In the genomic region with DNA sequence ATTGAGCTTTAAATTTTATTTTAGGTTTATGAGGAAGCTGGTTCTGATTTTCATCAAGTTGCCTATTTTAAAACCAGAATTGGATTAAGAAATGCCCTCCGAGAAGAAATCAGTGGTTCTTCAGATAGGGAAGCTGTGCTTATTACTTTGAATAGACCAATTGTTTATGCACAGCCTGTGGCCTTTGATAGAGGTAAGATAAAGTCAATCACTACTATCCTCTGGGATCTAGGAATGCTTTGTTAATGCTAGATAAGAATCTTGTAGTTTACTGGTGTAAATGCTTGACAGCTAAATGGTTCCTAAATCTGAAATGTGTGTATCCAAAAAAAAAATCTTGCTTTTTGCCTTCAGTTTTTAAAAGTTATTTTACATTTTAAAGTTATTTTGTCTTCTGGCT, we compare ENCODE assay signal across 15 cellular contexts.
DNase-seq lines count a peak whose midpoint lies in the region; ATAC-seq, FAIRE-seq and TF ChIP-seq lines count a peak whose summit lies in the region.
"Had no signal": no experiment of that assay in that cellular context is flagged by ENCODE, and none has a peak within 500 bp of the region (broad histone marks: within the 10 kb centered on the region; RNA-seq: fewer than 3 reads in every experiment).

No MANE protein-coding gene starts in this region.

- in situ Hi-C loops in GM12878 (cut with MboI), result loop anchor here (10.0 kb wide), 1 partner anchor 269 kb away; no protein-coding TSS in a partner anchor

- no peak for TF ChIP-seq POLR2A in GM12878 (IDR thresholded peaks at IDR 0.05; ENCODE audit: low read depth, low read length)

- H3K9me3 ChIP-seq in A673 (ENCODE audit: low read depth, low read length, poor library complexity, severe bottlenecking) (no peaks in the 10 kb centered on the region), GM12878 (replicated peaks; ENCODE audit: control insufficient read depth, insufficient read depth, low read length) (no peaks in the 10 kb centered on the region)
- no peaks in the 10 kb centered on the region for H3K9me3 ChIP-seq in naive thymus-derived CD4-positive, alpha-beta T cell (ENCODE audit: control insufficient read depth in 2 of 3, low read length in 3 of 3)
- H3K9me3 ChIP-seq: BLaER1 treated with 17β-estradiol and CSF1 and Interleukin-3, amounts not matched to agents 10 nM and 100 nM had no signal

- no peaks in the 10 kb centered on the region for H3K27me3 Mint-ChIP-seq in naive thymus-derived CD4-positive, alpha-beta T cell
- H3K27me3 Mint-ChIP-seq: B cell had no signal

- no TSS peak for BruUV-seq in A673 (replicated peaks; lab: Mats Ljungman, UMichigan)
- no TSS peak for BruUV-seq in GM12878 (replicated peaks; lab: Mats Ljungman, UMichigan)

- intact Hi-C loops in A673 (cut with micrococcal nuclease; ENCODE audit: unreplicated experiment) (loop anchor here (5.0 kb wide), 1 partner anchor 404 kb away; no protein-coding TSS in a partner anchor), GM12878 (cut with micrococcal nuclease; ENCODE audit: unreplicated experiment) (no loop called here), left colon (cut with DNase I, micrococcal nuclease) (no loop called here)
- intact Hi-C loops in naive thymus-derived CD4-positive, alpha-beta T cell (cut with micrococcal nuclease), result loop anchor here in 1 of 2 donors (5.0 to 10.0 kb wide), 2 partner anchors 404 to 619 kb away; partner anchors contain the start of gene NUDT6

- H3K27ac ChIP-seq in A673 (ENCODE audit: low read depth, low read length, poor library complexity, severe bottlenecking) (no peak overlapping the region), GM12878 (ENCODE audit: control insufficient read depth, insufficient read depth) (no peak overlapping the region), mesendoderm (ENCODE audit: low read depth, low read length) (no peak overlapping the region)
- H3K27ac ChIP-seq in naive thymus-derived CD4-positive, alpha-beta T cell (ENCODE audit: low read depth, low read length), result no peak overlapping the region
- H3K27ac ChIP-seq: BLaER1 treated with 17β-estradiol and CSF1 and Interleukin-3, amounts not matched to agents 10 nM and 100 nM had no signal

- POLR2A ChIA-PET in A673 (lab: Charles Lee; ENCODE audit: low non-redundant PET), result no interaction called here
- POLR2A ChIA-PET in GM12878 (lab: Charles Lee), result interaction anchor here (0.6 kb wide), 1 partner anchor 16 kb away, joined by 7 read pairs; no protein-coding TSS in a partner anchor
- POLR2A ChIA-PET in naive thymus-derived CD4-positive, alpha-beta T cell (lab: Charles Lee), result no interaction called here

- H3K79me1 ChIP-seq in mesendoderm (ENCODE audit: low read length), result no peaks in the 10 kb centered on the region

- no peak overlapping the region for H3K18ac ChIP-seq in mesendoderm (ENCODE audit: low read length)

- DNase-seq in A673 (ENCODE audit: low spot score), result peak; percentile 12
- DNase-seq in COLO829 (ENCODE audit: low spot score), result peak; percentile 29
- no peak for DNase-seq in GM12878 (ENCODE audit: low read depth, low spot score)
- DNase-seq in mesendoderm, result peak; percentile 77
- no peak for DNase-seq in NCI-H345 treated with DMSO at 0.1 percent for 48 hours (lab: John Stamatoyannopoulos, UW; ENCODE audit: unreplicated experiment)
- no peak for DNase-seq in left colon
- no peak for DNase-seq in naive thymus-derived CD4-positive, alpha-beta T cell
- DNase-seq: 8988T, DMS79 treated with DMSO at 0.1 percent for 48 hours, GF-D8, H9 had no signal

- ATAC-seq in GM12878 (no peak), left colon (no peak)
- no peak for ATAC-seq in naive thymus-derived CD4-positive, alpha-beta T cell

- peaks cover 0 to 45% (median 16%) of the 10 kb centered on the region in 5 donors for H3K36me3 Mint-ChIP-seq in naive thymus-derived CD4-positive, alpha-beta T cell

- H2BK120ac ChIP-seq in mesendoderm (ENCODE audit: low read depth, low read length), result no peak overlapping the region

- 93% methylated on average over 1 of the region's 1 CpG for WGBS in GM12878 (ENCODE audit: insufficient coverage, insufficient replicate concordance, low lambda C conversion rate, missing lambda C conversion rate)
- no CpG with 5 or more reads among the region's 1 CpG for WGBS in mesendoderm (ENCODE audit: extremely low coverage, insufficient coverage, low lambda C conversion rate)

- no peak overlapping the region for H3K23ac ChIP-seq in mesendoderm (ENCODE audit: low read length)

- H4K20me1 ChIP-seq in GM12878 (ENCODE audit: control insufficient read depth, insufficient read depth), result no peaks in the 10 kb centered on the region
- H4K20me1 ChIP-seq: BLaER1 treated with 17β-estradiol and CSF1 and Interleukin-3, amounts not matched to agents 10 nM and 100 nM had no signal

- no peak overlapping the region for H3K56ac ChIP-seq in mesendoderm (ENCODE audit: low read length)

- H4K8ac ChIP-seq in mesendoderm (ENCODE audit: low read depth, low read length), result no peak overlapping the region

- H2BK15ac ChIP-seq in mesendoderm (replicated peaks; ENCODE audit: low read depth), result no peak overlapping the region

- peak overlapping the region in 1 of 9 donors; percentile 47 for H3K27ac Mint-ChIP-seq in naive thymus-derived CD4-positive, alpha-beta T cell
- H3K27ac Mint-ChIP-seq: B cell, H9 had no signal

- peaks cover 0 to 2% (median 0%) of the 10 kb centered on the region in 7 donors for H3K4me1 Mint-ChIP-seq in naive thymus-derived CD4-positive, alpha-beta T cell
- H3K4me1 Mint-ChIP-seq: B cell, H9 had no signal

- no peaks in the 10 kb centered on the region for H3K9me3 Mint-ChIP-seq in naive thymus-derived CD4-positive, alpha-beta T cell
- H3K9me3 Mint-ChIP-seq: H9 had no signal

- H3K4me1 ChIP-seq in A673 (ENCODE audit: insufficient read depth, low read length, poor library complexity, severe bottlenecking) (no peaks in the 10 kb centered on the region), GM12878 (ENCODE audit: control insufficient read depth, insufficient read depth, low read length) (no peaks in the 10 kb centered on the region), mesendoderm (ENCODE audit: control insufficient read depth, low read depth, low read length) (no peaks in the 10 kb centered on the region)
- H3K4me1 ChIP-seq in naive thymus-derived CD4-positive, alpha-beta T cell (ENCODE audit: control insufficient read depth in 2 of 2, insufficient read depth in 2 of 2, low read length in 2 of 2), result no peaks in the 10 kb centered on the region
- H3K4me1 ChIP-seq: BLaER1 treated with 17β-estradiol and CSF1 and Interleukin-3, amounts not matched to agents 10 nM and 100 nM had no signal

- H3K36me3 ChIP-seq in A673 (ENCODE audit: insufficient read depth, low read length, poor library complexity, severe bottlenecking), result no peaks in the 10 kb centered on the region
- H3K36me3 ChIP-seq in GM12878 (ENCODE audit: control insufficient read depth in 2 of 2, insufficient read depth in 2 of 2, low read length in 1 of 2), result no peaks in the 10 kb centered on the region; a peak in 1 of 4 replicates
- H3K36me3 ChIP-seq in mesendoderm (ENCODE audit: control insufficient read depth, insufficient read depth, low read length), result no peaks in the 10 kb centered on the region
- peaks cover 4 to 32% (median 10%) of the 10 kb centered on the region in 3 experiments for H3K36me3 ChIP-seq in naive thymus-derived CD4-positive, alpha-beta T cell (ENCODE audit: control insufficient read depth in 2 of 3, insufficient read depth in 3 of 3, low read length in 3 of 3)

- CTCF ChIA-PET in A673 (lab: Charles Lee) (no interaction called here), GM12878 (lab: Yijun Ruan, JAX) (no interaction called here)
- CTCF ChIA-PET in naive thymus-derived CD4-positive, alpha-beta T cell (lab: Charles Lee), result no interaction called here

- H3K4me2 ChIP-seq in GM12878 (ENCODE audit: control insufficient read depth, insufficient read depth) (no peak overlapping the region), mesendoderm (ENCODE audit: low read length) (no peak overlapping the region)
- H3K4me2 ChIP-seq: BLaER1 treated with 17β-estradiol and CSF1 and Interleukin-3, amounts not matched to agents 10 nM and 100 nM had no signal

- FAIRE-seq in GM12878 (lab: Jason Lieb, UNC), result peak; percentile 35
- FAIRE-seq: GM19239, H1 had no signal

- TF ChIP-seq RAD21 in GM12878 (IDR thresholded peaks at IDR 0.05; ENCODE audit: insufficient read depth, low read depth, low read length), result no peak

- H3K4me3 Mint-ChIP-seq in naive thymus-derived CD4-positive, alpha-beta T cell, result no peak overlapping the region
- H3K4me3 Mint-ChIP-seq: B cell, H9 had no signal

- RAD21 ChIA-PET in GM12878 (lab: Charles Lee; ENCODE audit: unreplicated experiment), result no interaction called here

- H3K4me3 ChIP-seq in A673 (ENCODE audit: low read depth, low read length, poor library complexity, severe bottlenecking), result no peak overlapping the region
- H3K4me3 ChIP-seq in GM12878, result no peak overlapping the region
- H3K4me3 ChIP-seq in mesendoderm (ENCODE audit: low read length), result no peak overlapping the region
- no peak overlapping the region for H3K4me3 ChIP-seq in naive thymus-derived CD4-positive, alpha-beta T cell (ENCODE audit: low read length)
- H3K4me3 ChIP-seq: BLaER1 treated with 17β-estradiol and CSF1 and Interleukin-3, amounts not matched to agents 10 nM and 100 nM had no signal

- H2BK5ac ChIP-seq in mesendoderm (ENCODE audit: low read length), result no peak overlapping the region

- no peak for TF ChIP-seq EP300 in GM12878 (IDR thresholded peaks at IDR 0.05; ENCODE audit: borderline replicate concordance in 1 of 2, control insufficient read depth in 1 of 2, low read depth in 2 of 2, low read length in 2 of 2)

- SMC1A ChIA-PET in GM12878 (lab: Charles Lee; ENCODE audit: uncharacterized antibody, unreplicated experiment), result interaction anchor here (0.6 to 0.7 kb wide), 2 partner anchors 15 to 208 kb away, joined by 3 read pairs; no protein-coding TSS in a partner anchor

- TF ChIP-seq CTCF in A673 (conservative IDR thresholded peaks at IDR 0.05; ENCODE audit: low read depth, low read length), result no peak
- no peak for TF ChIP-seq CTCF in GM12878 (IDR thresholded peaks at IDR 0.05 in 2 of 3, conservative IDR thresholded peaks at IDR 0.05 in 1 of 3; ENCODE audit: control insufficient read depth in 2 of 3, extremely low read depth in 1 of 3, insufficient read depth in 1 of 3, low read depth in 3 of 3, low read length in 3 of 3)

- no peak overlapping the region for H3K4ac ChIP-seq in mesendoderm (ENCODE audit: low read depth, low read length)

- H4K5ac ChIP-seq in mesendoderm (ENCODE audit: low read length), result no peak overlapping the region

- no peaks in the 10 kb centered on the region for H3K27me3 ChIP-seq in A673 (replicated peaks; ENCODE audit: insufficient read depth, low read depth, low read length, poor library complexity)
- no peaks in the 10 kb centered on the region for H3K27me3 ChIP-seq in GM12878 (replicated peaks in 1 of 2; ENCODE audit: control insufficient read depth in 2 of 2, insufficient read depth in 2 of 2, low read length in 1 of 2)
- no peaks in the 10 kb centered on the region for H3K27me3 ChIP-seq in mesendoderm (ENCODE audit: insufficient read depth, low read length, poor library complexity)
- no peaks in the 10 kb centered on the region for H3K27me3 ChIP-seq in naive thymus-derived CD4-positive, alpha-beta T cell (ENCODE audit: control insufficient read depth in 2 of 2, insufficient read depth in 2 of 2, low read length in 2 of 2)
- H3K27me3 ChIP-seq: BLaER1 treated with 17β-estradiol and CSF1 and Interleukin-3, amounts not matched to agents 10 nM and 100 nM had no signal

- H3K79me2 ChIP-seq in GM12878 (ENCODE audit: control insufficient read depth, insufficient read depth, low read length) (no peaks in the 10 kb centered on the region), mesendoderm (ENCODE audit: control insufficient read depth, insufficient read depth, low read length) (no peaks in the 10 kb centered on the region)

- H3K9ac ChIP-seq in GM12878 (ENCODE audit: control insufficient read depth, insufficient read depth, low read length) (no peak overlapping the region), mesendoderm (ENCODE audit: low read length) (no peak overlapping the region)
- H3K9ac ChIP-seq: BLaER1 treated with 17β-estradiol and CSF1 and Interleukin-3, amounts not matched to agents 10 nM and 100 nM had no signal

- H2AK5ac ChIP-seq in mesendoderm (ENCODE audit: low read length), result no peak overlapping the region

- H2AFZ ChIP-seq in GM12878 (ENCODE audit: control insufficient read depth, low read depth, low read length), result no peak overlapping the region

Comparison
In these comparisons a context has a peak if more than half of its experiments do, and no peak if none do; other contexts are left out.
1. DNase-seq: peak in A673 (single experiment), COLO829 (single experiment) and mesendoderm (single experiment); none in GM12878 (single experiment), NCI-H345 treated with DMSO at 0.1 percent for 48 hours (single experiment), left colon (0 of 2) and naive thymus-derived CD4-positive, alpha-beta T cell (0 of 9).